Comparison of ENCODE assay signal across 16 cellular contexts in genomic region chr11:27837895-27838563, GRCh38.
DNase-seq lines count a peak whose midpoint lies in the region; ATAC-seq, FAIRE-seq and TF ChIP-seq lines count a peak whose summit lies in the region.
"Had no signal": no experiment of that assay in that cellular context is flagged by ENCODE, and none has a peak within 500 bp of the region (broad histone marks: within the 10 kb centered on the region; RNA-seq: fewer than 3 reads in every experiment).

No MANE protein-coding gene starts in this region.

- H3K36me3 Mint-ChIP-seq in activated CD4-positive, alpha-beta memory T cell treated with anti-CD3 and anti-CD28 coated beads for 36 hours: no peaks in the 10 kb centered on the region
- H3K36me3 Mint-ChIP-seq: naive thymus-derived CD8-positive, alpha-beta T cell had no signal

- intact Hi-C loops in activated CD4-positive, alpha-beta memory T cell treated with anti-CD3 and anti-CD28 coated beads for 36 hours (cut with micrococcal nuclease): no loop called here

- no peaks in the 10 kb centered on the region for H3K9me3 Mint-ChIP-seq in activated CD4-positive, alpha-beta memory T cell treated with anti-CD3 and anti-CD28 coated beads for 36 hours
- H3K9me3 Mint-ChIP-seq: activated B cell treated with CpG ODN at 0.5 μM for 24 hours had no signal

- CTCF ChIA-PET in activated CD4-positive, alpha-beta memory T cell treated with anti-CD3 and anti-CD28 coated beads for 36 hours (lab: Charles Lee): no interaction called here

- H3K4me1 Mint-ChIP-seq in activated CD4-positive, alpha-beta memory T cell treated with anti-CD3 and anti-CD28 coated beads for 36 hours (ENCODE audit: low read depth): no peaks in the 10 kb centered on the region
- H3K4me1 Mint-ChIP-seq: activated B cell treated with CpG ODN at 0.5 μM for 24 hours; naive thymus-derived CD8-positive, alpha-beta T cell had no signal

- peak; percentile 82 for ATAC-seq in GM19324 (IDR thresholded peaks at IDR 0.05; ENCODE audit: low FRiP score, unreplicated experiment)
- ATAC-seq in HG02623 (IDR thresholded peaks at IDR 0.05; ENCODE audit: unreplicated experiment): peak; percentile 86
- ATAC-seq in HG03439 (IDR thresholded peaks at IDR 0.05; ENCODE audit: unreplicated experiment): peak; percentile 62
- ATAC-seq: naive thymus-derived CD8-positive, alpha-beta T cell; stimulated activated naive CD8-positive, alpha-beta T cell treated with anti-CD3 and anti-CD28 coated beads, Interleukin-15, Interleukin-2, amounts not matched to agents 100 U/mL and 50 U/mL, for 24 hours had no signal

- TF ChIP-seq POLR2A in H54 (IDR thresholded peaks at IDR 0.05; ENCODE audit: low read depth, low read length): no peak

- H3K27me3 Mint-ChIP-seq in activated CD4-positive, alpha-beta memory T cell treated with anti-CD3 and anti-CD28 coated beads for 36 hours: peaks cover 5% of the 10 kb centered on the region
- H3K27me3 Mint-ChIP-seq: activated B cell treated with CpG ODN at 0.5 μM for 24 hours had no signal

- POLR2A ChIA-PET in activated CD4-positive, alpha-beta memory T cell treated with anti-CD3 and anti-CD28 coated beads for 36 hours (lab: Charles Lee): no interaction called here

- FAIRE-seq in H54 (lab: Jason Lieb, UNC): no peak
- FAIRE-seq: G401.6, islet of Langerhans had no signal

- H3K27ac Mint-ChIP-seq in activated CD4-positive, alpha-beta memory T cell treated with anti-CD3 and anti-CD28 coated beads for 36 hours: no peak overlapping the region
- H3K27ac Mint-ChIP-seq: activated B cell treated with CpG ODN at 0.5 μM for 24 hours; naive thymus-derived CD8-positive, alpha-beta T cell had no signal

- DNase-seq in GM12864 (ENCODE audit: low read depth) (peak; percentile 5), NCI-H748 (lab: John Stamatoyannopoulos, UW; ENCODE audit: unreplicated experiment) (no peak), NCI-H774 (lab: John Stamatoyannopoulos, UW) (no peak), H54 (ENCODE audit: insufficient read length, low spot score) (no peak)
- no peak for DNase-seq in activated CD4-positive, alpha-beta memory T cell treated with anti-CD3 and anti-CD28 coated beads for 36 hours
- DNase-seq: activated B cell treated with CpG ODN at 0.5 μM for 24 hours; cerebellar nuclear complex; naive thymus-derived CD8-positive, alpha-beta T cell; NCI-H1694 treated with DMSO at 0.1 percent for 48 hours; RPMI8226; stimulated activated naive CD8-positive, alpha-beta T cell treated with anti-CD3 and anti-CD28 coated beads, Interleukin-15, Interleukin-2, amounts not matched to agents 100 U/mL and 50 U/mL, for 24 hours had no signal

- no peak overlapping the region for H3K4me3 Mint-ChIP-seq in activated CD4-positive, alpha-beta memory T cell treated with anti-CD3 and anti-CD28 coated beads for 36 hours
- H3K4me3 Mint-ChIP-seq: activated B cell treated with CpG ODN at 0.5 μM for 24 hours; naive thymus-derived CD8-positive, alpha-beta T cell had no signal

- no peak for TF ChIP-seq CTCF in GM12864 (IDR thresholded peaks at IDR 0.05; ENCODE audit: low read depth, low read length, missing control alignments)

- no peak overlapping the region for H3K4me3 ChIP-seq in GM12864 (ENCODE audit: low read depth, low read length)
